8 cellular contexts compared by ENCODE assay signal in genomic region chr12:103930787-103931536, GRCh38. TPM values are rescaled to one million over a fixed set of nuclear protein-coding genes. Genes with fewer than 3 reads are reported as not detected.
A peak's percentile ranks its signal among the peaks of the same experiment; 100 is the strongest.
DNase-seq lines count a peak whose midpoint lies in the region; ATAC-seq and TF ChIP-seq lines count a peak whose summit lies in the region.

No MANE protein-coding gene starts in this region.

- H3K27ac ChIP-seq in left ventricle myocardium inferior (replicated peaks), result peak overlapping the region; percentile 93

- peak overlapping the region; percentile 79 for H3K4me3 Mint-ChIP-seq in progenitor cell of endocrine pancreas (ENCODE audit: low read depth)

- TF ChIP-seq CTCF in GM12865 (IDR thresholded peaks at IDR 0.05; ENCODE audit: insufficient read depth, low read depth, low read length, missing control alignments), result no peak
- TF ChIP-seq CTCF in left ventricle myocardium inferior (IDR thresholded peaks at IDR 0.05; ENCODE audit: borderline replicate concordance), result no peak
- TF ChIP-seq CTCF in progenitor cell of endocrine pancreas (IDR thresholded peaks at IDR 0.05; ENCODE audit: unreplicated experiment), result no peak

- peaks cover 48% of the 10 kb centered on the region for H3K36me3 ChIP-seq in NT2/D1 (ENCODE audit: insufficient read depth, insufficient read length, low read length)
- peaks cover 34% of the 10 kb centered on the region for H3K36me3 ChIP-seq in adipocyte (ENCODE audit: control insufficient read depth, insufficient read depth, low read length, severe bottlenecking)
- H3K36me3 ChIP-seq in left ventricle myocardium inferior, result peaks cover 45% of the 10 kb centered on the region

- no peaks in the 10 kb centered on the region for H3K9me3 Mint-ChIP-seq in progenitor cell of endocrine pancreas (ENCODE audit: low read depth)

- no peak for ATAC-seq in GM19452 (IDR thresholded peaks at IDR 0.05; ENCODE audit: unreplicated experiment)

- no peaks in the 10 kb centered on the region for H3K9me3 ChIP-seq in NT2/D1 (ENCODE audit: insufficient read depth, low read length)
- H3K9me3 ChIP-seq in adipocyte (ENCODE audit: control insufficient read depth, low read length), result no peaks in the 10 kb centered on the region
- no peaks in the 10 kb centered on the region for H3K9me3 ChIP-seq in left ventricle myocardium inferior (replicated peaks)

- H3K4me1 ChIP-seq in NT2/D1 (ENCODE audit: insufficient read depth, insufficient read length) (no peaks in the 10 kb centered on the region), adipocyte (ENCODE audit: control insufficient read depth, insufficient read depth, low read length) (peaks cover 48% of the 10 kb centered on the region), left ventricle myocardium inferior (peaks cover 77% of the 10 kb centered on the region)

- peaks cover 22% of the 10 kb centered on the region for H3K36me3 Mint-ChIP-seq in progenitor cell of endocrine pancreas (ENCODE audit: insufficient read depth)

- peak overlapping the region; percentile 99 for H3K27ac Mint-ChIP-seq in progenitor cell of endocrine pancreas

- DNase-seq in GM12865 (ENCODE audit: low read depth) (peak; percentile 68), NT2/D1 (ENCODE audit: low read depth, low spot score) (no peak), adipocyte (ENCODE audit: low read depth) (peak; percentile 74), left ventricle myocardium inferior (peak; percentile 34), progenitor cell of endocrine pancreas (ENCODE audit: low spot score, unreplicated experiment) (no peak), midbrain (lab: John Stamatoyannopoulos, UW) (no peak), kidney glomerular epithelial cell (lab: John Stamatoyannopoulos, UW) (no peak)

- H3K27me3 Mint-ChIP-seq in progenitor cell of endocrine pancreas, result no peaks in the 10 kb centered on the region

- H3K4me1 Mint-ChIP-seq in progenitor cell of endocrine pancreas (ENCODE audit: low read depth), result peaks cover 34% of the 10 kb centered on the region

- H3K9ac ChIP-seq in NT2/D1 (ENCODE audit: insufficient read length, low read depth), result peak overlapping the region; percentile 87
- peak overlapping the region; percentile 92 for H3K9ac ChIP-seq in adipocyte (ENCODE audit: low read length)

- H3K27me3 ChIP-seq in NT2/D1 (ENCODE audit: insufficient read depth, insufficient read length), result no peaks in the 10 kb centered on the region
- no peaks in the 10 kb centered on the region for H3K27me3 ChIP-seq in adipocyte (replicated peaks; ENCODE audit: control insufficient read depth, insufficient read depth, low read length)
- no peaks in the 10 kb centered on the region for H3K27me3 ChIP-seq in left ventricle myocardium inferior (ENCODE audit: low read depth)

- H3K4me3 ChIP-seq in GM12865 (ENCODE audit: low read depth, low read length), result peak overlapping the region; percentile 98
- H3K4me3 ChIP-seq in NT2/D1 (ENCODE audit: insufficient read length, low read depth), result peak overlapping the region; percentile 92
- peak overlapping the region; percentile 85 for H3K4me3 ChIP-seq in adipocyte (ENCODE audit: low read length)
- H3K4me3 ChIP-seq in left ventricle myocardium inferior, result peak overlapping the region; percentile 86

- intact Hi-C loops in left ventricle myocardium inferior (cut with micrococcal nuclease), result no loop called here

RNA-seq across cellular contexts. Expression of gene HSP90B1, which starts 0.8 kb away (rescaled TPM):
- total RNA-seq in left ventricle myocardium inferior, result 348 TPM
- 795 and 802 TPM in 2 replicates for total RNA-seq in progenitor cell of endocrine pancreas

RNA-seq across cellular contexts. Expression of gene TDG, which starts 34.7 kb away (rescaled TPM):
- 11.3 TPM for total RNA-seq in left ventricle myocardium inferior
- total RNA-seq in progenitor cell of endocrine pancreas, result 52.9 and 61.9 TPM in 2 replicates

Comparison
In these comparisons a context has a peak if more than half of its experiments do, and no peak if none do; other contexts are left out.
1. DNase-seq: peak in GM12865 (single experiment), adipocyte (single experiment) and left ventricle myocardium inferior (single experiment); none in NT2/D1 (single experiment), progenitor cell of endocrine pancreas (single experiment), midbrain (single experiment) and kidney glomerular epithelial cell (single experiment).
2. Peak in every context shown above with its lines, with median percentiles within 50 percentile points of each other: H3K4me3 ChIP-seq.